ENCODE assay signal across 8 cellular contexts in genomic region chr3:47512416-47513124, GRCh38. TPM values are rescaled to one million over a fixed set of nuclear protein-coding genes. Genes with fewer than 3 reads are reported as not detected.
DNase-seq lines count a peak whose midpoint lies in the region; ATAC-seq, FAIRE-seq and TF ChIP-seq lines count a peak whose summit lies in the region.

No MANE protein-coding gene starts in this region.

- H3K4me2 ChIP-seq in OCI-LY1 (ENCODE audit: low read length), result peak overlapping the region; percentile 97

- peak overlapping the region; percentile 67 for H3K4me3 ChIP-seq in OCI-LY1 (ENCODE audit: low read depth, low read length, poor library complexity, severe bottlenecking)
- H3K4me3 ChIP-seq in ascending aorta, result peak overlapping the region; percentile 64 to 85
- peak overlapping the region; percentile 95 for H3K4me3 ChIP-seq in iPS-20b (ENCODE audit: low read length)
- peak overlapping the region; percentile 56 to 80 (median 70) for H3K4me3 ChIP-seq in spleen

- H3K4me3 Mint-ChIP-seq in activated CD8-positive, alpha-beta memory T cell treated with anti-CD3 and anti-CD28 coated beads, Interleukin-2, amount 10 ng/mL, durations not matched to agents 7 days and 5 days, result peak overlapping the region; percentile 97

- peak; percentile 62 for DNase-seq in activated CD8-positive, alpha-beta memory T cell treated with anti-CD3 and anti-CD28 coated beads, Interleukin-2, amount 10 ng/mL, durations not matched to agents 7 days and 5 days
- no peak for DNase-seq in activated CD8-positive, alpha-beta memory T cell treated with anti-CD3 and anti-CD28 coated beads for 24 hours
- no peak for DNase-seq in ascending aorta (ENCODE audit: low spot score in 2 of 2)
- DNase-seq in spleen, result peak; percentile 87
- DNase-seq in H54 (ENCODE audit: insufficient read length, low spot score), result no peak

- no peak for TF ChIP-seq POLR2A in spleen (IDR thresholded peaks at IDR 0.05)
- TF ChIP-seq POLR2A in H54 (IDR thresholded peaks at IDR 0.05; ENCODE audit: low read depth, low read length), result no peak

- H3K27me3 ChIP-seq in OCI-LY1 (ENCODE audit: insufficient read depth, low read length) (no peaks in the 10 kb centered on the region), ascending aorta (no peaks in the 10 kb centered on the region), iPS-20b (ENCODE audit: insufficient read depth, low read length) (no peaks in the 10 kb centered on the region), spleen (replicated peaks in 1 of 7) (no peaks in the 10 kb centered on the region)

- no peaks in the 10 kb centered on the region for H3K9me2 ChIP-seq in OCI-LY1 (ENCODE audit: low read depth, low read length)

- peaks cover 21% of the 10 kb centered on the region for H3K4me1 Mint-ChIP-seq in activated CD8-positive, alpha-beta memory T cell treated with anti-CD3 and anti-CD28 coated beads, Interleukin-2, amount 10 ng/mL, durations not matched to agents 7 days and 5 days

- H3K9me3 Mint-ChIP-seq in activated CD8-positive, alpha-beta memory T cell treated with anti-CD3 and anti-CD28 coated beads, Interleukin-2, amount 10 ng/mL, durations not matched to agents 7 days and 5 days (ENCODE audit: low read depth), result no peaks in the 10 kb centered on the region

- H3F3A ChIP-seq in OCI-LY1 (ENCODE audit: insufficient read depth, low read length), result peaks cover 9% of the 10 kb centered on the region; the same call in 1 of the 2 replicates

- H3K27me3 Mint-ChIP-seq in activated CD8-positive, alpha-beta memory T cell treated with anti-CD3 and anti-CD28 coated beads, Interleukin-2, amount 10 ng/mL, durations not matched to agents 7 days and 5 days, result no peaks in the 10 kb centered on the region

- CTCF ChIA-PET in activated CD8-positive, alpha-beta memory T cell treated with anti-CD3 and anti-CD28 coated beads, Interleukin-2, amount 10 ng/mL, durations not matched to agents 7 days and 5 days (lab: Charles Lee), result interaction anchor here (0.5 to 1.8 kb wide), 14 partner anchors 9 to 940 kb away, joined by 3 to 15 read pairs (median 3); partner anchors contain the start of gene SCAP

- H3K27ac ChIP-seq in OCI-LY1 (ENCODE audit: low read depth, low read length, poor library complexity, severe bottlenecking) (peak overlapping the region; percentile 89), ascending aorta (peak overlapping the region; percentile 87 to 94), iPS-20b (ENCODE audit: low read length) (peak overlapping the region; percentile 92), spleen (peak overlapping the region; percentile 95 to 97 (median 97))

- peak; percentile 21 for ATAC-seq in activated CD8-positive, alpha-beta memory T cell treated with anti-CD3 and anti-CD28 coated beads, Interleukin-2, amount 10 ng/mL, durations not matched to agents 7 days and 5 days
- no peak for ATAC-seq in HG03442 (IDR thresholded peaks at IDR 0.05; ENCODE audit: unreplicated experiment)

- peak overlapping the region; percentile 99 for H3K27ac Mint-ChIP-seq in activated CD8-positive, alpha-beta memory T cell treated with anti-CD3 and anti-CD28 coated beads, Interleukin-2, amount 10 ng/mL, durations not matched to agents 7 days and 5 days

- H2AFZ ChIP-seq in OCI-LY1 (ENCODE audit: low read length), result no peak overlapping the region

- FAIRE-seq in H54 (lab: Jason Lieb, UNC), result no peak

- H3K36me3 Mint-ChIP-seq in activated CD8-positive, alpha-beta memory T cell treated with anti-CD3 and anti-CD28 coated beads, Interleukin-2, amount 10 ng/mL, durations not matched to agents 7 days and 5 days, result peaks cover 18% of the 10 kb centered on the region

- H3K79me2 ChIP-seq in OCI-LY1 (ENCODE audit: insufficient read depth, low read length), result peaks cover 22% of the 10 kb centered on the region

- intact Hi-C loops in ascending aorta (cut with DNase I) (loop anchor here (1.0 to 5.0 kb wide), 4 partner anchors 38 to 290 kb away; partner anchors contain the start of genes DHX30 and SCAP), spleen (cut with DNase I; ENCODE audit: low total_unique reads) (no loop called here)

- 18 to 22% (median 19%) methylated on average over 36 of the region's 36 CpGs for WGBS in spleen, 5 donors

- H3K9ac ChIP-seq in OCI-LY1 (ENCODE audit: low read length), result peak overlapping the region; percentile 100
- peak overlapping the region; percentile 95 for H3K9ac ChIP-seq in iPS-20b (ENCODE audit: low read depth, low read length)

- TF ChIP-seq CTCF in OCI-LY1 (IDR thresholded peaks at IDR 0.05; ENCODE audit: low read length) (no peak), ascending aorta (IDR thresholded peaks at IDR 0.05) (no peak), spleen (IDR thresholded peaks at IDR 0.05 in 8 of 11, conservative IDR thresholded peaks at IDR 0.05 in 3 of 11) (no peak)

- H3K36me3 ChIP-seq in OCI-LY1 (ENCODE audit: insufficient read depth, low read length), result peaks cover 39% of the 10 kb centered on the region
- peaks cover 6 to 24% of the 10 kb centered on the region in 2 donors for H3K36me3 ChIP-seq in ascending aorta
- H3K36me3 ChIP-seq in iPS-20b (ENCODE audit: insufficient read depth, low read depth, low read length), result peaks cover 39% of the 10 kb centered on the region
- peaks cover 0 to 36% (median 21%) of the 10 kb centered on the region in 6 donors for H3K36me3 ChIP-seq in spleen

- H3K4me1 ChIP-seq in OCI-LY1 (ENCODE audit: insufficient read depth, low read length, severe bottlenecking) (peaks cover 15% of the 10 kb centered on the region), ascending aorta (peaks cover 0 to 5% of the 10 kb centered on the region in 2 donors), iPS-20b (ENCODE audit: insufficient read depth, low read length) (no peaks in the 10 kb centered on the region), spleen (peaks cover 5 to 29% (median 18%) of the 10 kb centered on the region in 6 donors)

- no peaks in the 10 kb centered on the region for H4K20me1 ChIP-seq in OCI-LY1 (ENCODE audit: insufficient read depth, low read length)

- H3K9me3 ChIP-seq in OCI-LY1 (ENCODE audit: low read length) (no peaks in the 10 kb centered on the region), ascending aorta (no peaks in the 10 kb centered on the region), iPS-20b (ENCODE audit: insufficient read depth, low read depth, low read length) (no peaks in the 10 kb centered on the region), spleen (no peaks in the 10 kb centered on the region)

RNA-seq across cellular contexts. Expression of gene ELP6, which starts 0.9 kb away (rescaled TPM):
- total RNA-seq in activated CD8-positive, alpha-beta memory T cell treated with anti-CD3 and anti-CD28 coated beads, Interleukin-2, amount 10 ng/mL, durations not matched to agents 7 days and 5 days, result 10 to 100 TPM; 46.6 to 48.8 TPM
- total RNA-seq in ascending aorta, result 27.0 TPM
- total RNA-seq in spleen, result 10 to 100 TPM; 16.6 to 31.9 (median 24.2) TPM
- 10 to 100 TPM; 24.8 to 35.6 (median 30.4) TPM for polyA plus RNA-seq in spleen

RNA-seq across cellular contexts. Expression of gene SCAP, which starts 36.8 kb away (rescaled TPM):
- total RNA-seq in activated CD8-positive, alpha-beta memory T cell treated with anti-CD3 and anti-CD28 coated beads, Interleukin-2, amount 10 ng/mL, durations not matched to agents 7 days and 5 days, result 10 to 100 TPM; 65.5 to 69.2 TPM
- 155 TPM for total RNA-seq in ascending aorta
- 100 to 1,000 TPM in 3 of 7 donors, 10 to 100 TPM in 4; 70.9 to 116 (median 97.8) TPM for total RNA-seq in spleen
- polyA plus RNA-seq in spleen, result 10 to 100 TPM; 17.8 to 45.1 (median 29.4) TPM

Comparison
In these comparisons a context has a peak if more than half of its experiments do, and no peak if none do; other contexts are left out.
1. DNase-seq: peak in activated CD8-positive, alpha-beta memory T cell treated with anti-CD3 and anti-CD28 coated beads, Interleukin-2, amount 10 ng/mL, durations not matched to agents 7 days and 5 days (single experiment) and spleen (single experiment); none in activated CD8-positive, alpha-beta memory T cell treated with anti-CD3 and anti-CD28 coated beads for 24 hours (single experiment), ascending aorta (0 of 2) and H54 (single experiment).
2. Peak in every context shown above with its lines, with median percentiles within 50 percentile points of each other: H3K27ac ChIP-seq and H3K4me3 ChIP-seq.